Comparison of ENCODE assay signal across 8 cellular contexts in the genomic region with DNA sequence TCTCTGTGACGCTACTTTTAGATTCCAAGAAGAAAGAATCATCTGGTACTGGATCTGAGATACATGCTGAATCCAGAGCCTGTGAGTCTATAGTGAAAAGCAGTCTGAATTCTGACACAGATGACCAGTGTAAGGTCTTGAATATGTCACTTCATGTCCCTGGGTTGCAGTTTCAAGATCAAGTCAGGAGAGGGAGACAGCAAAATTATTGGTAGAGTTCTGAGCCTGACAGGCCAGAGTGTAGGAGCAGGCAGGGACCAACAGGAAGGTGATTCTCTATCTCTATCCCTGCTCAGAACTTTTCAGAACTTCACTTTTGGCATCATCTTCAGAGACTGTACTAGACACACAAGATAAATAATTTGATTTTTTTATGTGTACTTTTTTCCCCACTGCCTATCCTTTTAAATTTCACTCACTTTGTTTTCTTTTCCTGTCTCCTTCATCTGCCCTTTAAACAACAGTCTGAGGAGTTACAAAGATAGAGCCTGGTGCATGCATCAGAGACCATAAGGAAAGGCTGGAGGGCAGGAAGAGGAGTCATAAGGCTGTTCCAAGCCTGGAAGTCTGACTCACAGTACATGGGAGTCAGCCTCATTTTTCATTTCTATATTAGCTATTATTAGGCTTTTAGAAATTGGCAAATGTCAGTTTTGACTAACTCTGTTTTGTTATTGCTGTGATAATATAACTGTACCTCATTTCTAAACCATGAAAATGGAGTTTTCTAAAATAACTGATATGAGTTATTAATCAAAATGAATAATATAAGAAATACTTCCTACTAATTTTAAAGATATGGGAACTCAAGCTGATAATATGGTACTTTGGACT.
DNase-seq lines count a peak whose midpoint lies in the region; ATAC-seq lines count a peak whose summit lies in the region.

No MANE protein-coding gene starts in this region.

- ATAC-seq in HG03280 (IDR thresholded peaks at IDR 0.05; ENCODE audit: unreplicated experiment) = peak; percentile 79

- DNase-seq in NCI-H2107 treated with DMSO at 0.1 percent for 48 hours (lab: John Stamatoyannopoulos, UW; ENCODE audit: unreplicated experiment) = peak; percentile 35
- DNase-seq in NCI-H2107 (lab: John Stamatoyannopoulos, UW) = no peak
- DNase-seq in SK-MEL-5 (ENCODE audit: low read depth, low spot score) = peak; percentile 89
- peak; percentile 30 for DNase-seq in iPS DF 4.7 (ENCODE audit: extremely low read depth, low spot score)
- DNase-seq in T-helper 1 cell = no peak
- no peak for DNase-seq in NCI-H187 treated with DMSO at 0.1 percent for 48 hours (lab: John Stamatoyannopoulos, UW)
- DNase-seq in cerebellum (ENCODE audit: low spot score) = no peak

- in situ Hi-C loops in SK-MEL-5 (cut with HindIII; ENCODE audit: low pct_unique_long_range_greater_than_20kb, low sequenced_read_pairs) = loop anchor here (25.0 kb wide), 1 partner anchor 659 kb away; no protein-coding TSS in a partner anchor

Comparison
In these comparisons a context has a peak if more than half of its experiments do, and no peak if none do; other contexts are left out.
1. DNase-seq: peak in NCI-H2107 treated with DMSO at 0.1 percent for 48 hours (single experiment), SK-MEL-5 (single experiment) and iPS DF 4.7 (single experiment); none in NCI-H2107 (single experiment), T-helper 1 cell (0 of 5), NCI-H187 treated with DMSO at 0.1 percent for 48 hours (single experiment) and cerebellum (single experiment).